ENCODE assay signal across 9 cellular contexts in genomic region chr5:87762631-87763030, GRCh38.
"Had no signal": no experiment of that assay in that cellular context is flagged by ENCODE, and none has a peak within 500 bp of the region (broad histone marks: within the 10 kb centered on the region; RNA-seq: fewer than 3 reads in every experiment).

No MANE protein-coding gene starts in this region.

- H3K4me3 Mint-ChIP-seq: GM23338, H9 had no signal

- H3K27ac ChIP-seq: HL-60 had no signal

- H3K9me3 Mint-ChIP-seq: GM23338, H9 had no signal

- H3K27ac Mint-ChIP-seq: GM23338 had no signal

- FAIRE-seq: H1, H54, HTR-8/SVneo, K562 had no signal

- H3K4me3 ChIP-seq: GM23338, K562 had no signal

- H3K4me2 ChIP-seq: GM23338 had no signal

- H2AFZ ChIP-seq: GM23338 had no signal

- DNase-seq: H9, HCEC 1CT, IMR-90 had no signal
